ENCODE assay signal across 9 cellular contexts in the genomic region with DNA sequence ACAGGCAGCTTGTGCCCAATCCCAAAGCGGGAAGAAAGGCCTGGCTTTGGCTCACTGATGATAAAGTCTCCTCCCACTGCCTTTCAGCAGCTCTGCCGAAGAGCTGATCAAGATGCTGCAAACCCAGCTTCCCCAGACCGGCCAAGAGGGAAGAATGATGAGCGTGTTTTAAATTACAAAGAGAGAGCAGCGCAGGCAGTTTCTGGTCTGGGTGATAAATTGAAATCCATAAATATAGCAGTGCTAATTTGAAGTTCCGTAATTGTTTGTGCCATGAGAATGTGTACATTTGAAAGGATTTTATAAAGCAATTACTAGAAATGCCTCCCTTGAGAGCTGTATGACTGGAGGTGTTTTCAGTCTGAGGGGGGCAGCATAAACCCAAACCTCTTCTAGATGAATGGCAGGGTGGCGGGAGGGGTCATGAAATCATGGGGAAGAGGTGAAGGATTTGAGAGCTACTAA.
DNase-seq lines count a peak whose midpoint lies in the region; ATAC-seq and TF ChIP-seq lines count a peak whose summit lies in the region.
"Had no signal": no experiment of that assay in that cellular context is flagged by ENCODE, and none has a peak within 500 bp of the region (broad histone marks: within the 10 kb centered on the region; RNA-seq: fewer than 3 reads in every experiment).

No MANE protein-coding gene starts in this region.

- DNase-seq in NCI-H1092 treated with DMSO at 0.1 percent for 48 hours (lab: John Stamatoyannopoulos, UW) (peak; percentile 71), NCI-H1092 (lab: John Stamatoyannopoulos, UW) (no peak), OCI-LY7 (ENCODE audit: low spot score) (no peak), head of caudate nucleus (peak in 23 of 42 donors; percentile 6 to 77 (median 44)), retina (peak; percentile 29), HK-2 (ENCODE audit: unreplicated experiment) (no peak), UCSD-AML1 (lab: John Stamatoyannopoulos, UW; ENCODE audit: unreplicated experiment) (no peak)
- DNase-seq: NCI-H446 treated with DMSO at 0.1 percent for 48 hours had no signal

- POLR2A ChIA-PET in OCI-LY7 (lab: Charles Lee) = interaction anchor here (0.5 kb wide), 1 partner anchor 7 kb away, joined by 3 read pairs; no protein-coding TSS in a partner anchor

- no TSS peak for BruUV-seq in OCI-LY7 (replicated peaks; lab: Mats Ljungman, UMichigan)

- ATAC-seq in HG03095 (IDR thresholded peaks at IDR 0.05; ENCODE audit: unreplicated experiment) = no peak

- H3K4me3 ChIP-seq in OCI-LY7 (ENCODE audit: low read depth, low read length, poor library complexity, severe bottlenecking) = no peak overlapping the region

- H2AFZ ChIP-seq in OCI-LY7 (ENCODE audit: low read length) = no peak overlapping the region

- no peak overlapping the region for H3K27ac ChIP-seq in OCI-LY7 (ENCODE audit: low read depth, low read length, poor library complexity, severe bottlenecking)

- H3K4me1 ChIP-seq in OCI-LY7 (ENCODE audit: insufficient read depth, low read length, poor library complexity, severe bottlenecking) = no peaks in the 10 kb centered on the region

- CTCF ChIA-PET in OCI-LY7 (lab: Charles Lee; ENCODE audit: unreplicated experiment) = no interaction called here

- no peaks in the 10 kb centered on the region for H3K36me3 ChIP-seq in OCI-LY7 (ENCODE audit: insufficient read depth, low read length)

- 0 out of 2 replicates have a peak, but pooled peaks have one; percentile 23 for TF ChIP-seq CTCF in OCI-LY7 (conservative IDR thresholded peaks at IDR 0.05; ENCODE audit: low read length)

- intact Hi-C loops in OCI-LY7 (cut with micrococcal nuclease; ENCODE audit: unreplicated experiment) = no loop called here
- intact Hi-C loops in head of caudate nucleus (cut with DNase I) = no loop called here

- H3K4me2 ChIP-seq in OCI-LY7 (ENCODE audit: low read length) = no peak overlapping the region

- no peaks in the 10 kb centered on the region for H3K79me2 ChIP-seq in OCI-LY7 (ENCODE audit: insufficient read depth, low read depth, low read length)

- H4K20me1 ChIP-seq in OCI-LY7 (ENCODE audit: insufficient read depth, low read length) = no peaks in the 10 kb centered on the region

- H3K9me2 ChIP-seq in OCI-LY7 (ENCODE audit: insufficient read depth, low read length) = no peaks in the 10 kb centered on the region

- no peaks in the 10 kb centered on the region for H3K9me3 ChIP-seq in OCI-LY7 (ENCODE audit: low read length)

Comparison
In these comparisons a context has a peak if more than half of its experiments do, and no peak if none do; other contexts are left out.
1. DNase-seq: peak in NCI-H1092 treated with DMSO at 0.1 percent for 48 hours (single experiment), head of caudate nucleus (23 of 42) and retina (single experiment); none in NCI-H1092 (single experiment), OCI-LY7 (single experiment), HK-2 (single experiment) and UCSD-AML1 (single experiment).